Comparison of ENCODE assay signal across 10 cellular contexts in genomic region chr12:86264451-86265328, GRCh38. TPM values are rescaled to one million over a fixed set of nuclear protein-coding genes. Genes with fewer than 3 reads are reported as not detected.
DNase-seq lines count a peak whose midpoint lies in the region; ATAC-seq and TF ChIP-seq lines count a peak whose summit lies in the region.
"Had no signal": no experiment of that assay in that cellular context is flagged by ENCODE, and none has a peak within 500 bp of the region (broad histone marks: within the 10 kb centered on the region; RNA-seq: fewer than 3 reads in every experiment).

No MANE protein-coding gene starts in this region.

- peak in 2 of 4 donors; percentile 52 to 57 for ATAC-seq in heart left ventricle
- ATAC-seq in GM21619 (IDR thresholded peaks at IDR 0.05; ENCODE audit: unreplicated experiment) = no peak
- no peak for ATAC-seq in HG03139 (IDR thresholded peaks at IDR 0.05; ENCODE audit: unreplicated experiment)

- no peaks in the 10 kb centered on the region for H4K20me1 ChIP-seq in osteoblast (ENCODE audit: insufficient read depth, low read length)

- no peak for TF ChIP-seq CTCF in heart left ventricle (IDR thresholded peaks at IDR 0.05)
- no peak for TF ChIP-seq CTCF in osteoblast (IDR thresholded peaks at IDR 0.05; ENCODE audit: extremely low read depth, low read depth, low read length)

- no peak overlapping the region for H3K27ac ChIP-seq in heart left ventricle
- H3K27ac ChIP-seq in osteoblast (ENCODE audit: low read depth, low read length) = no peak overlapping the region

- DNase-seq in DMS53 treated with DMSO at 0.1 percent for 48 hours (lab: John Stamatoyannopoulos, UW; ENCODE audit: unreplicated experiment) = peak; percentile 75
- DNase-seq in NCI-H774 (lab: John Stamatoyannopoulos, UW) = peak; percentile 85
- DNase-seq in heart left ventricle = peak in 3 of 5 donors; percentile 15 to 51 (median 20)
- peak; percentile 36 for DNase-seq in osteoblast (ENCODE audit: insufficient read length, low spot score, missing footprints)
- DNase-seq in HEK293T (ENCODE audit: extremely low spot score) = no peak
- DNase-seq in activated gamma-delta T cell treated with Interleukin-2 at 50 U/mL for 16 hours = no peak
- DNase-seq: CD4-positive, alpha-beta memory T cell; NCI-H2171 had no signal

- H3K27me3 ChIP-seq in heart left ventricle (no peaks in the 10 kb centered on the region), osteoblast (ENCODE audit: insufficient read depth, low read length) (no peaks in the 10 kb centered on the region)

- peaks cover 0 to 8% (median 0%) of the 10 kb centered on the region in 12 donors for H3K4me1 ChIP-seq in heart left ventricle
- no peaks in the 10 kb centered on the region for H3K4me1 ChIP-seq in osteoblast (ENCODE audit: insufficient read depth, low read length)

- no peaks in the 10 kb centered on the region for H3K79me2 ChIP-seq in osteoblast (ENCODE audit: insufficient read depth, low read length)

- intact Hi-C loops in heart left ventricle (cut with DNase I) = loop anchor here in 1 of 10 donors (10.0 kb wide), 1 partner anchor 660 kb away; no protein-coding TSS in a partner anchor

- no peaks in the 10 kb centered on the region for H3K9me3 ChIP-seq in heart left ventricle
- no peaks in the 10 kb centered on the region for H3K9me3 ChIP-seq in osteoblast (ENCODE audit: low read depth, low read length)

- H3K4me3 ChIP-seq in heart left ventricle (peak overlapping the region in 8 of 12 donors; percentile 3 to 50 (median 20)), osteoblast (ENCODE audit: insufficient read depth, low read length) (peak overlapping the region; percentile 51)

- peak overlapping the region; percentile 72 for H2AFZ ChIP-seq in osteoblast (ENCODE audit: low read length)

- CTCF ChIA-PET in HEK293T (lab: Yijun Ruan, JAX) = no interaction called here

- POLR2A ChIA-PET in HEK293T (lab: Yijun Ruan, JAX) = no interaction called here

- H3K4me2 ChIP-seq in osteoblast (ENCODE audit: insufficient read depth, low read length) = peak overlapping the region; percentile 71

- H3K36me3 ChIP-seq in heart left ventricle (no peaks in the 10 kb centered on the region), osteoblast (ENCODE audit: insufficient read depth, low read length) (no peaks in the 10 kb centered on the region)

- 26 to 53% (median 33%) methylated on average over 21 to 38 of the region's 38 CpGs for WGBS in heart left ventricle, 4 donors

- no peak for TF ChIP-seq POLR2A in heart left ventricle (IDR thresholded peaks at IDR 0.05)

TF ChIP-seq in HEK293T, 16 proteins besides CTCF, POLR2A, EP300 and RAD21:
- TF ChIP-seq, protein P1, sequence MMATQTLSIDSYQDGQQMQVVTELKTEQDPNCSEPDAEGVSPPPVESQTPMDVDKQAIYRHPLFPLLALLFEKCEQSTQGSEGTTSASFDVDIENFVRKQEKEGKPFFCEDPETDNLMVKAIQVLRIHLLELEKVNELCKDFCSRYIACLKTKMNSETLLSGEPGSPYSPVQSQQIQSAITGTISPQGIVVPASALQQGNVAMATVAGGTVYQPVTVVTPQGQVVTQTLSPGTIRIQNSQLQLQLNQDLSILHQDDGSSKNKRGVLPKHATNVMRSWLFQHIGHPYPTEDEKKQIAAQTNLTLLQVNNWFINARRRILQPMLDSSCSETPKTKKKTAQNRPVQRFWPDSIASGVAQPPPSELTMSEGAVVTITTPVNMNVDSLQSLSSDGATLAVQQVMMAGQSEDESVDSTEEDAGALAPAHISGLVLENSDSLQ (IDR thresholded peaks at IDR 0.05) = no peak
- TF ChIP-seq CTBP1 (IDR thresholded peaks at IDR 0.05; ENCODE audit: borderline replicate concordance) (no peak), ZNF384 (IDR thresholded peaks at IDR 0.05) (no peak), FOXM1 (IDR thresholded peaks at IDR 0.05; ENCODE audit: borderline replicate concordance) (no peak), SP1 (IDR thresholded peaks at IDR 0.05) (no peak), SUZ12 (IDR thresholded peaks at IDR 0.05) (no peak), NFRKB (IDR thresholded peaks at IDR 0.05) (no peak), L3MBTL2 (conservative IDR thresholded peaks at IDR 0.05) (no peak)
TF ChIP-seq in HEK293T: peak in this region for 0.

RNA-seq across cellular contexts. Expression of gene MGAT4C, which starts 8.5 kb away (rescaled TPM):
- 10 to 100 TPM in 1 of 9 donors, 1 to 10 TPM in 7, under 1 TPM in 1; 0.13 to 15.5 (median 5.4) TPM for total RNA-seq in heart left ventricle
- under 1 TPM; 0.57 to 0.76 TPM for polyA plus RNA-seq in heart left ventricle
- under 0.01 TPM in 1 of 2 replicates, not detected in the other for total RNA-seq in osteoblast
- total RNA-seq: CD4-positive, alpha-beta memory T cell had no signal
- polyA plus RNA-seq: CD4-positive, alpha-beta memory T cell had no signal

Comparison
In these comparisons a context has a peak if more than half of its experiments do, and no peak if none do; other contexts are left out.
1. DNase-seq: peak in DMS53 treated with DMSO at 0.1 percent for 48 hours (single experiment), NCI-H774 (single experiment), heart left ventricle (3 of 5) and osteoblast (single experiment); none in HEK293T (single experiment) and activated gamma-delta T cell treated with Interleukin-2 at 50 U/mL for 16 hours (single experiment).